ENCODE assay signal across 1 cellular context in the genomic region with DNA sequence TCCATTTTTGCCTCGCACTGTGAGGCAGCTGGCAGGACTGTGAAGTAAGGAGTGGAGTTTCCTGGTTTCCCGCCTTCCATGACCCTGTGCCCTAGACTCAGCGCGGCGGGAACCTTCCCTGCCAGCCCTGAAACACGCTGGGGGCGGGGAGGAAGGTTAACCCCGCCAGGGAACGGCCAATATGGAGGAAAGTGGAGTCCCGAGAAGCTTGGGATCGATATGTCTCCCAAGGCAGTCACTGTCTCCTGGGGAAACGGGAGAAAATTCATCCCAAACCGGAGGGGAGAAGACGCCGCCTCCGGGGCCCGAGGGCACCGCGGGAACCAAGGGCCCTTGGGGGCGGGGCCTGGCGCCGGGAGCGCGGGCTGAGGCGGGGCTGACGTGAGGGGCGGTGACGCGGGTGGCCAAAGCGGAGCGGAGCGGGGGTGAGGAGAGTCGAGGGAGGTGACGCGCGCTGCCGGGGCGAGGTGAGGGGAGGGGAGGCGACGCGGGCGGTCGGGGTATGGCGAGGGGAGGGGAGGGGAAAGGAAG.
TF ChIP-seq lines count a peak whose summit lies in the region.

A gene with protein sequence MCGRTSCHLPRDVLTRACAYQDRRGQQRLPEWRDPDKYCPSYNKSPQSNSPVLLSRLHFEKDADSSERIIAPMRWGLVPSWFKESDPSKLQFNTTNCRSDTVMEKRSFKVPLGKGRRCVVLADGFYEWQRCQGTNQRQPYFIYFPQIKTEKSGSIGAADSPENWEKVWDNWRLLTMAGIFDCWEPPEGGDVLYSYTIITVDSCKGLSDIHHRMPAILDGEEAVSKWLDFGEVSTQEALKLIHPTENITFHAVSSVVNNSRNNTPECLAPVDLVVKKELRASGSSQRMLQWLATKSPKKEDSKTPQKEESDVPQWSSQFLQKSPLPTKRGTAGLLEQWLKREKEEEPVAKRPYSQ (plus strand): TSS at position 432 of the 531 bp plus-strand sequence. CDS start 863 bp downstream, outside the sequence.

TF ChIP-seq in K562, 482 proteins besides CTCF, POLR2A, EP300 and RAD21 (continued from another document and continues in another):
- TF ChIP-seq ZNF23 (CRISPR knock-in tag; IDR thresholded peaks at IDR 0.05) (no peak), MCM5 (IDR thresholded peaks at IDR 0.05; ENCODE audit: low read depth) (no peak), ZNF274 (IDR thresholded peaks at IDR 0.05; ENCODE audit: borderline replicate concordance, low read depth, low read length) (no peak), ZKSCAN3 (CRISPR knock-in tag; IDR thresholded peaks at IDR 0.05) (no peak), SIN3B (IDR thresholded peaks at IDR 0.05; ENCODE audit: low read depth) (no peak), LEF1 (IDR thresholded peaks at IDR 0.05) (no peak), TFAM (CRISPR knock-in tag; conservative IDR thresholded peaks at IDR 0.05) (no peak), HOXB6 (CRISPR knock-in tag; IDR thresholded peaks at IDR 0.05; ENCODE audit: borderline replicate concordance) (no peak), HMGN3 (IDR thresholded peaks at IDR 0.05; ENCODE audit: borderline replicate concordance, extremely low read depth, insufficient read length, low read depth, low read length) (peak; percentile 51), ZNF583 (CRISPR knock-in tag; IDR thresholded peaks at IDR 0.05) (no peak), ZNF780A (CRISPR knock-in tag; IDR thresholded peaks at IDR 0.05) (no peak), PCBP2 (IDR thresholded peaks at IDR 0.05; ENCODE audit: low read depth, low read length, poor library complexity, severe bottlenecking) (no peak), HMG20B (CRISPR knock-in tag; IDR thresholded peaks at IDR 0.05) (no peak), NCOA1 (IDR thresholded peaks at IDR 0.05; ENCODE audit: low read depth) (no peak), ZNF436 (CRISPR knock-in tag; IDR thresholded peaks at IDR 0.05) (no peak), ZNF165 (CRISPR knock-in tag; IDR thresholded peaks at IDR 0.05; ENCODE audit: borderline replicate concordance) (no peak), BRCA1 (IDR thresholded peaks at IDR 0.05) (no peak), BRCA1 (CRISPR knock-in tag; IDR thresholded peaks at IDR 0.05) (no peak), PRMT5 (CRISPR knock-in tag; IDR thresholded peaks at IDR 0.05) (no peak), BRF1 (IDR thresholded peaks at IDR 0.05; ENCODE audit: borderline replicate concordance, extremely low read depth, insufficient read length) (no peak), ILF3 (IDR thresholded peaks at IDR 0.05; ENCODE audit: borderline replicate concordance) (no peak), KLF13 (tag; IDR thresholded peaks at IDR 0.05; ENCODE audit: borderline replicate concordance, low read depth) (no peak; the same call in 1 of the 2 replicates), SIN3A (IDR thresholded peaks at IDR 0.05; ENCODE audit: borderline replicate concordance in 2 of 2, control insufficient read depth in 1 of 2, low read depth in 2 of 2, low read length in 2 of 2) (no peak; a peak in 1 of 4 replicates), DIDO1 (tag; IDR thresholded peaks at IDR 0.05; ENCODE audit: low read depth) (no peak), RBM17 (IDR thresholded peaks at IDR 0.05; ENCODE audit: borderline replicate concordance, low read depth, low read length) (no peak), ZBTB40 (IDR thresholded peaks at IDR 0.05) (no peak), ZBTB40 (CRISPR knock-in tag; IDR thresholded peaks at IDR 0.05) (no peak), ESRRB (CRISPR knock-in tag; IDR thresholded peaks at IDR 0.05; ENCODE audit: borderline replicate concordance) (no peak)
- TF ChIP-seq, protein P1, sequence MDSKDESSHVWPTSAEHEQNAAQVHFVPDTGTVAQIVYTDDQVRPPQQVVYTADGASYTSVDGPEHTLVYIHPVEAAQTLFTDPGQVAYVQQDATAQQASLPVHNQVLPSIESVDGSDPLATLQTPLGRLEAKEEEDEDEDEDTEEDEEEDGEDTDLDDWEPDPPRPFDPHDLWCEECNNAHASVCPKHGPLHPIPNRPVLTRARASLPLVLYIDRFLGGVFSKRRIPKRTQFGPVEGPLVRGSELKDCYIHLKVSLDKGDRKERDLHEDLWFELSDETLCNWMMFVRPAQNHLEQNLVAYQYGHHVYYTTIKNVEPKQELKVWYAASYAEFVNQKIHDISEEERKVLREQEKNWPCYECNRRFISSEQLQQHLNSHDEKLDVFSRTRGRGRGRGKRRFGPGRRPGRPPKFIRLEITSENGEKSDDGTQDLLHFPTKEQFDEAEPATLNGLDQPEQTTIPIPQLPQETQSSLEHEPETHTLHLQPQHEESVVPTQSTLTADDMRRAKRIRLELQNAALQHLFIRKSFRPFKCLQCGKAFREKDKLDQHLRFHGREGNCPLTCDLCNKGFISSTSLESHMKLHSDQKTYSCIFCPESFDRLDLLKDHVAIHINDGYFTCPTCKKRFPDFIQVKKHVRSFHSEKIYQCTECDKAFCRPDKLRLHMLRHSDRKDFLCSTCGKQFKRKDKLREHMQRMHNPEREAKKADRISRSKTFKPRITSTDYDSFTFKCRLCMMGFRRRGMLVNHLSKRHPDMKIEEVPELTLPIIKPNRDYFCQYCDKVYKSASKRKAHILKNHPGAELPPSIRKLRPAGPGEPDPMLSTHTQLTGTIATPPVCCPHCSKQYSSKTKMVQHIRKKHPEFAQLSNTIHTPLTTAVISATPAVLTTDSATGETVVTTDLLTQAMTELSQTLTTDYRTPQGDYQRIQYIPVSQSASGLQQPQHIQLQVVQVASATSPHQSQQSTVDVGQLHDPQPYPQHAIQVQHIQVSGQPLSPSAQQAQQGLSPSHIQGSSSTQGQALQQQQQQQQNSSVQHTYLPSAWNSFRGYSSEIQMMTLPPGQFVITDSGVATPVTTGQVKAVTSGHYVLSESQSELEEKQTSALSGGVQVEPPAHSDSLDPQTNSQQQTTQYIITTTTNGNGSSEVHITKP (IDR thresholded peaks at IDR 0.05; ENCODE audit: partially characterized antibody), result peak; percentile 19
- TF ChIP-seq, protein P2, sequence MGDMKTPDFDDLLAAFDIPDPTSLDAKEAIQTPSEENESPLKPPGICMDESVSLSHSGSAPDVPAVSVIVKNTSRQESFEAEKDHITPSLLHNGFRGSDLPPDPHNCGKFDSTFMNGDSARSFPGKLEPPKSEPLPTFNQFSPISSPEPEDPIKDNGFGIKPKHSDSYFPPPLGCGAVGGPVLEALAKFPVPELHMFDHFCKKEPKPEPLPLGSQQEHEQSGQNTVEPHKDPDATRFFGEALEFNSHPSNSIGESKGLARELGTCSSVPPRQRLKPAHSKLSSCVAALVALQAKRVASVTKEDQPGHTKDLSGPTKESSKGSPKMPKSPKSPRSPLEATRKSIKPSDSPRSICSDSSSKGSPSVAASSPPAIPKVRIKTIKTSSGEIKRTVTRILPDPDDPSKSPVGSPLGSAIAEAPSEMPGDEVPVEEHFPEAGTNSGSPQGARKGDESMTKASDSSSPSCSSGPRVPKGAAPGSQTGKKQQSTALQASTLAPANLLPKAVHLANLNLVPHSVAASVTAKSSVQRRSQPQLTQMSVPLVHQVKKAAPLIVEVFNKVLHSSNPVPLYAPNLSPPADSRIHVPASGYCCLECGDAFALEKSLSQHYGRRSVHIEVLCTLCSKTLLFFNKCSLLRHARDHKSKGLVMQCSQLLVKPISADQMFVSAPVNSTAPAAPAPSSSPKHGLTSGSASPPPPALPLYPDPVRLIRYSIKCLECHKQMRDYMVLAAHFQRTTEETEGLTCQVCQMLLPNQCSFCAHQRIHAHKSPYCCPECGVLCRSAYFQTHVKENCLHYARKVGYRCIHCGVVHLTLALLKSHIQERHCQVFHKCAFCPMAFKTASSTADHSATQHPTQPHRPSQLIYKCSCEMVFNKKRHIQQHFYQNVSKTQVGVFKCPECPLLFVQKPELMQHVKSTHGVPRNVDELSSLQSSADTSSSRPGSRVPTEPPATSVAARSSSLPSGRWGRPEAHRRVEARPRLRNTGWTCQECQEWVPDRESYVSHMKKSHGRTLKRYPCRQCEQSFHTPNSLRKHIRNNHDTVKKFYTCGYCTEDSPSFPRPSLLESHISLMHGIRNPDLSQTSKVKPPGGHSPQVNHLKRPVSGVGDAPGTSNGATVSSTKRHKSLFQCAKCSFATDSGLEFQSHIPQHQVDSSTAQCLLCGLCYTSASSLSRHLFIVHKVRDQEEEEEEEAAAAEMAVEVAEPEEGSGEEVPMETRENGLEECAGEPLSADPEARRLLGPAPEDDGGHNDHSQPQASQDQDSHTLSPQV (IDR thresholded peaks at IDR 0.05), result no peak
- TF ChIP-seq, protein P3, sequence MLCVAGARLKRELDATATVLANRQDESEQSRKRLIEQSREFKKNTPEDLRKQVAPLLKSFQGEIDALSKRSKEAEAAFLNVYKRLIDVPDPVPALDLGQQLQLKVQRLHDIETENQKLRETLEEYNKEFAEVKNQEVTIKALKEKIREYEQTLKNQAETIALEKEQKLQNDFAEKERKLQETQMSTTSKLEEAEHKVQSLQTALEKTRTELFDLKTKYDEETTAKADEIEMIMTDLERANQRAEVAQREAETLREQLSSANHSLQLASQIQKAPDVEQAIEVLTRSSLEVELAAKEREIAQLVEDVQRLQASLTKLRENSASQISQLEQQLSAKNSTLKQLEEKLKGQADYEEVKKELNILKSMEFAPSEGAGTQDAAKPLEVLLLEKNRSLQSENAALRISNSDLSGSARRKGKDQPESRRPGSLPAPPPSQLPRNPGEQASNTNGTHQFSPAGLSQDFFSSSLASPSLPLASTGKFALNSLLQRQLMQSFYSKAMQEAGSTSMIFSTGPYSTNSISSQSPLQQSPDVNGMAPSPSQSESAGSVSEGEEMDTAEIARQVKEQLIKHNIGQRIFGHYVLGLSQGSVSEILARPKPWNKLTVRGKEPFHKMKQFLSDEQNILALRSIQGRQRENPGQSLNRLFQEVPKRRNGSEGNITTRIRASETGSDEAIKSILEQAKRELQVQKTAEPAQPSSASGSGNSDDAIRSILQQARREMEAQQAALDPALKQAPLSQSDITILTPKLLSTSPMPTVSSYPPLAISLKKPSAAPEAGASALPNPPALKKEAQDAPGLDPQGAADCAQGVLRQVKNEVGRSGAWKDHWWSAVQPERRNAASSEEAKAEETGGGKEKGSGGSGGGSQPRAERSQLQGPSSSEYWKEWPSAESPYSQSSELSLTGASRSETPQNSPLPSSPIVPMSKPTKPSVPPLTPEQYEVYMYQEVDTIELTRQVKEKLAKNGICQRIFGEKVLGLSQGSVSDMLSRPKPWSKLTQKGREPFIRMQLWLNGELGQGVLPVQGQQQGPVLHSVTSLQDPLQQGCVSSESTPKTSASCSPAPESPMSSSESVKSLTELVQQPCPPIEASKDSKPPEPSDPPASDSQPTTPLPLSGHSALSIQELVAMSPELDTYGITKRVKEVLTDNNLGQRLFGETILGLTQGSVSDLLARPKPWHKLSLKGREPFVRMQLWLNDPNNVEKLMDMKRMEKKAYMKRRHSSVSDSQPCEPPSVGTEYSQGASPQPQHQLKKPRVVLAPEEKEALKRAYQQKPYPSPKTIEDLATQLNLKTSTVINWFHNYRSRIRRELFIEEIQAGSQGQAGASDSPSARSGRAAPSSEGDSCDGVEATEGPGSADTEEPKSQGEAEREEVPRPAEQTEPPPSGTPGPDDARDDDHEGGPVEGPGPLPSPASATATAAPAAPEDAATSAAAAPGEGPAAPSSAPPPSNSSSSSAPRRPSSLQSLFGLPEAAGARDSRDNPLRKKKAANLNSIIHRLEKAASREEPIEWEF (CRISPR knock-in tag; IDR thresholded peaks at IDR 0.05), result no peak
